19 cellular contexts compared by ENCODE assay signal in genomic region chr4:77142642-77143020, GRCh38. TPM values are rescaled to one million over a fixed set of nuclear protein-coding genes. Genes with fewer than 3 reads are reported as not detected.
DNase-seq lines count a peak whose midpoint lies in the region; TF ChIP-seq lines count a peak whose summit lies in the region.
"Had no signal": no experiment of that assay in that cellular context is flagged by ENCODE, and none has a peak within 500 bp of the region (broad histone marks: within the 10 kb centered on the region; RNA-seq: fewer than 3 reads in every experiment).

No MANE protein-coding gene starts in this region.

- H3K9me3 ChIP-seq in colonic mucosa (no peaks in the 10 kb centered on the region), neural progenitor cell (ENCODE audit: low read depth) (no peaks in the 10 kb centered on the region), esophagus muscularis mucosa (no peaks in the 10 kb centered on the region), A673 (ENCODE audit: low read depth, low read length, poor library complexity, severe bottlenecking) (no peaks in the 10 kb centered on the region), thyroid gland (no peaks in the 10 kb centered on the region)
- H3K9me3 ChIP-seq: A549 had no signal

- 66% methylated on average over 4 of the region's 4 CpGs for WGBS in esophagus muscularis mucosa
- WGBS in thyroid gland, 2 donors, result 78 to 82% methylated on average over 4 of the region's 4 CpGs

- no peak overlapping the region for H3K9ac ChIP-seq in colonic mucosa (ENCODE audit: low read depth in 2 of 2, low read length in 2 of 2)
- no peak overlapping the region for H3K9ac ChIP-seq in neural progenitor cell

- TF ChIP-seq POLR2A in esophagus muscularis mucosa (IDR thresholded peaks at IDR 0.05; ENCODE audit: low read depth) (no peak), thyroid gland (IDR thresholded peaks at IDR 0.05) (no peak)

- POLR2A ChIA-PET in A673 (lab: Charles Lee; ENCODE audit: low non-redundant PET), result no interaction called here

- no peaks in the 10 kb centered on the region for H4K20me1 ChIP-seq in neural progenitor cell (ENCODE audit: low read depth)

- H3K4me3 ChIP-seq in LNCaP clone FGC (ENCODE audit: low read depth, low read length), result no peak overlapping the region
- no peak overlapping the region for H3K4me3 ChIP-seq in colonic mucosa
- no peak overlapping the region for H3K4me3 ChIP-seq in neural progenitor cell
- no peak overlapping the region for H3K4me3 ChIP-seq in esophagus muscularis mucosa
- no peak overlapping the region for H3K4me3 ChIP-seq in A673 (ENCODE audit: low read depth, low read length, poor library complexity, severe bottlenecking)
- H3K4me3 ChIP-seq in thyroid gland (replicated peaks in 1 of 3), result no peak overlapping the region
- H3K4me3 ChIP-seq: A549 had no signal

- TF ChIP-seq CTCF in 22Rv1 (IDR thresholded peaks at IDR 0.05), result no peak
- no peak for TF ChIP-seq CTCF in LNCaP clone FGC (IDR thresholded peaks at IDR 0.05; ENCODE audit: control insufficient read depth, extremely low read depth, insufficient read depth)
- TF ChIP-seq CTCF in colonic mucosa (IDR thresholded peaks at IDR 0.05), result no peak
- no peak for TF ChIP-seq CTCF in neural progenitor cell (IDR thresholded peaks at IDR 0.05)
- no peak for TF ChIP-seq CTCF in esophagus muscularis mucosa (IDR thresholded peaks at IDR 0.05)
- TF ChIP-seq CTCF in A673 (conservative IDR thresholded peaks at IDR 0.05; ENCODE audit: low read depth, low read length), result no peak
- TF ChIP-seq CTCF in thyroid gland (IDR thresholded peaks at IDR 0.05), result no peak

- no peak overlapping the region for H3K4me2 ChIP-seq in neural progenitor cell
- H3K4me2 ChIP-seq: A549 had no signal

- H3K27me3 ChIP-seq in colonic mucosa (no peaks in the 10 kb centered on the region), neural progenitor cell (no peaks in the 10 kb centered on the region), esophagus muscularis mucosa (no peaks in the 10 kb centered on the region), A673 (replicated peaks; ENCODE audit: insufficient read depth, low read depth, low read length, poor library complexity) (no peaks in the 10 kb centered on the region), thyroid gland (no peaks in the 10 kb centered on the region)

- no peak overlapping the region for H2AFZ ChIP-seq in neural progenitor cell (replicated peaks)

- H3K4me1 Mint-ChIP-seq in neural progenitor cell, result peaks cover 22% of the 10 kb centered on the region

- intact Hi-C loops in colonic mucosa (cut with DNase I), result no loop called here
- intact Hi-C loops in esophagus muscularis mucosa (cut with DNase I), result no loop called here
- intact Hi-C loops in A673 (cut with micrococcal nuclease; ENCODE audit: unreplicated experiment), result no loop called here
- intact Hi-C loops in thyroid gland (cut with DNase I), result no loop called here

- no peak for TF ChIP-seq EP300 in esophagus muscularis mucosa (IDR thresholded peaks at IDR 0.05)

- H3K36me3 Mint-ChIP-seq in neural progenitor cell, result no peaks in the 10 kb centered on the region

- H3K4me1 ChIP-seq in colonic mucosa (peaks cover 3% of the 10 kb centered on the region), neural progenitor cell (peaks cover 9% of the 10 kb centered on the region), esophagus muscularis mucosa (no peaks in the 10 kb centered on the region), A673 (ENCODE audit: insufficient read depth, low read length, poor library complexity, severe bottlenecking) (no peaks in the 10 kb centered on the region), thyroid gland (no peaks in the 10 kb centered on the region)

- no peak overlapping the region for H3K4me3 Mint-ChIP-seq in neural progenitor cell
- H3K4me3 Mint-ChIP-seq: CD4-positive, alpha-beta T cell; HFFc6 had no signal

- no peaks in the 10 kb centered on the region for H3K27me3 Mint-ChIP-seq in neural progenitor cell (ENCODE audit: insufficient read depth, low read depth)
- H3K27me3 Mint-ChIP-seq: CD4-positive, alpha-beta T cell had no signal

- H3K9me3 Mint-ChIP-seq in neural progenitor cell, result no peaks in the 10 kb centered on the region
- H3K9me3 Mint-ChIP-seq: CD4-positive, alpha-beta T cell; HFFc6 had no signal

- DNase-seq in LNCaP clone FGC (ENCODE audit: low read depth) (peak; percentile 91), colonic mucosa (no peak), neural progenitor cell (ENCODE audit: low spot score) (no peak), esophagus muscularis mucosa (ENCODE audit: extremely low spot score) (no peak), A673 (ENCODE audit: low spot score) (no peak), thyroid gland (no peak), NCI-H2196 treated with DMSO at 0.1 percent for 48 hours (lab: John Stamatoyannopoulos, UW; ENCODE audit: unreplicated experiment) (no peak)
- DNase-seq: CD4-positive, alpha-beta T cell; DND-41; GDM1; GOT3; HFFc6; KBM-7; NCI-H1092 treated with DMSO at 0.1 percent for 48 hours; NCI-H1694; NCI-H446; SIG-M5 had no signal

- BruUV-seq in A673 (replicated peaks; lab: Mats Ljungman, UMichigan), result no TSS peak

- H3K79me2 ChIP-seq in neural progenitor cell (ENCODE audit: low read depth), result no peaks in the 10 kb centered on the region

- H3F3A ChIP-seq in neural progenitor cell (ENCODE audit: low read depth), result no peaks in the 10 kb centered on the region

- no peaks in the 10 kb centered on the region for H3K36me3 ChIP-seq in colonic mucosa
- no peaks in the 10 kb centered on the region for H3K36me3 ChIP-seq in neural progenitor cell
- H3K36me3 ChIP-seq in esophagus muscularis mucosa, result no peaks in the 10 kb centered on the region
- no peaks in the 10 kb centered on the region for H3K36me3 ChIP-seq in A673 (ENCODE audit: insufficient read depth, low read length, poor library complexity, severe bottlenecking)
- no peaks in the 10 kb centered on the region for H3K36me3 ChIP-seq in thyroid gland

- CTCF ChIA-PET in A673 (lab: Charles Lee), result no interaction called here

- H3K27ac Mint-ChIP-seq in neural progenitor cell, result peak overlapping the region; percentile 0
- H3K27ac Mint-ChIP-seq: CD4-positive, alpha-beta T cell; HFFc6 had no signal

- H3K27ac ChIP-seq in 22Rv1 (peak overlapping the region; percentile 26; the same call in 1 of the 2 replicates), colonic mucosa (peak overlapping the region; percentile 66), neural progenitor cell (no peak overlapping the region), esophagus muscularis mucosa (replicated peaks in 1 of 4) (no peak overlapping the region), A673 (ENCODE audit: low read depth, low read length, poor library complexity, severe bottlenecking) (no peak overlapping the region), thyroid gland (no peak overlapping the region)
- H3K27ac ChIP-seq: A549 had no signal

RNA-seq across cellular contexts. Expression of gene CCNG2, which starts 14.4 kb away (rescaled TPM):
- 100 to 1,000 TPM in 1 of 2 donors, 10 to 100 TPM in 1; 34.0 to 145 TPM for total RNA-seq in colonic mucosa
- total RNA-seq in neural progenitor cell (ENCODE audit: low replicate concordance), result 214 and 366 TPM in 2 replicates
- total RNA-seq in esophagus muscularis mucosa, result 10 to 100 TPM; 25.7 to 33.3 (median 26.2) TPM
- 9.2 and 12.9 TPM in 2 replicates for total RNA-seq in A673 (2021)
- 10 to 100 TPM; 24.7 to 41.8 (median 29.2) TPM for total RNA-seq in thyroid gland

Comparison
In these comparisons a context has a peak if more than half of its experiments do, and no peak if none do; other contexts are left out.
1. H3K27ac ChIP-seq: peak in 22Rv1 (single experiment) and colonic mucosa (single experiment); none in neural progenitor cell (single experiment), esophagus muscularis mucosa (0 of 4), A673 (single experiment) and thyroid gland (0 of 3).